ENCODE assay signal across 18 cellular contexts in genomic region chr12:70247653-70248199, GRCh38. TPM values are rescaled to one million over a fixed set of nuclear protein-coding genes. Genes with fewer than 3 reads are reported as not detected.
DNase-seq lines count a peak whose midpoint lies in the region; ATAC-seq, FAIRE-seq and TF ChIP-seq lines count a peak whose summit lies in the region.
"Had no signal": no experiment of that assay in that cellular context is flagged by ENCODE, and none has a peak within 500 bp of the region (broad histone marks: within the 10 kb centered on the region; RNA-seq: fewer than 3 reads in every experiment).

No MANE protein-coding gene starts in this region.

- in situ Hi-C loops in GM12878 (cut with MboI): loop anchor here (10.0 kb wide), 1 partner anchor 503 kb away; no protein-coding TSS in a partner anchor

- no peak overlapping the region for H3K4me3 ChIP-seq in CD8-positive, alpha-beta T cell (ENCODE audit: low read depth, low read length)
- no peak overlapping the region for H3K4me3 ChIP-seq in HEK293 (ENCODE audit: low read depth, low read length)
- H3K4me3 ChIP-seq in GM12878: no peak overlapping the region
- H3K4me3 ChIP-seq: suprapubic skin had no signal

- intact Hi-C loops in CD8-positive, alpha-beta T cell (cut with DNase I, micrococcal nuclease): loop anchor here (2.0 to 10.0 kb wide), 3 partner anchors 21 to 893 kb away; partner anchors contain the start of genes CCT2 (in 1 of the 2) and YEATS4 (in 1 of the 2)
- intact Hi-C loops in GM12878 (cut with micrococcal nuclease; ENCODE audit: unreplicated experiment): loop anchor here (1.0 to 10.0 kb wide), 2 partner anchors 70 to 503 kb away; no protein-coding TSS in a partner anchor
- intact Hi-C loops in head of caudate nucleus (cut with DNase I): no loop called here

- SMC1A ChIA-PET in GM12878 (lab: Charles Lee; ENCODE audit: uncharacterized antibody, unreplicated experiment): interaction anchor here (0.8 to 1.4 kb wide), 4 partner anchors 11 to 116 kb away, joined by 3 read pairs; no protein-coding TSS in a partner anchor

- H3K27me3 Mint-ChIP-seq in CD8-positive, alpha-beta T cell (ENCODE audit: low read depth): no peaks in the 10 kb centered on the region
- no peaks in the 10 kb centered on the region for H3K27me3 Mint-ChIP-seq in natural killer cell treated with Interleukin-12 subunit alpha and Interleukin-12 subunit beta and Interleukin-15 and Interleukin-18, amount 100 ng/mL, for 72 hours

- no peak overlapping the region for H3K9ac ChIP-seq in GM12878 (ENCODE audit: control insufficient read depth, insufficient read depth, low read length)

- H3K27ac ChIP-seq in CD8-positive, alpha-beta T cell (ENCODE audit: low read depth, low read length): no peak overlapping the region
- H3K27ac ChIP-seq in HEK293 (ENCODE audit: extremely low read depth, low read depth, low read length): no peak overlapping the region
- H3K27ac ChIP-seq in GM12878 (ENCODE audit: control insufficient read depth, insufficient read depth): no peak overlapping the region
- H3K27ac ChIP-seq: suprapubic skin had no signal

- no peaks in the 10 kb centered on the region for H3K9me3 ChIP-seq in CD8-positive, alpha-beta T cell (ENCODE audit: low read length)
- H3K9me3 ChIP-seq in HEK293 (ENCODE audit: control insufficient read depth, insufficient read depth, low read depth, low read length): no peaks in the 10 kb centered on the region
- H3K9me3 ChIP-seq in GM12878 (replicated peaks; ENCODE audit: control insufficient read depth, insufficient read depth, low read length): no peaks in the 10 kb centered on the region
- H3K9me3 ChIP-seq: BE2C, suprapubic skin had no signal

- 95% methylated on average over 2 of the region's 2 CpGs for WGBS in GM12878 (ENCODE audit: insufficient coverage, insufficient replicate concordance, low lambda C conversion rate, missing lambda C conversion rate)

- H3K79me2 ChIP-seq in GM12878 (ENCODE audit: control insufficient read depth, insufficient read depth, low read length): peaks cover 98% of the 10 kb centered on the region

- POLR2A ChIA-PET in CD8-positive, alpha-beta T cell (lab: Charles Lee): interaction anchor here (1.3 kb wide), 1 partner anchor 119 kb away, joined by 3 read pairs; the partner anchor contains the start of gene KCNMB4
- POLR2A ChIA-PET in HEK293 (lab: Yijun Ruan, JAX): no interaction called here
- POLR2A ChIA-PET in GM12878 (lab: Charles Lee): no interaction called here

- peak overlapping the region; percentile 1 for H3K27ac Mint-ChIP-seq in CD8-positive, alpha-beta T cell
- H3K27ac Mint-ChIP-seq in natural killer cell treated with Interleukin-12 subunit alpha and Interleukin-12 subunit beta and Interleukin-15 and Interleukin-18, amount 100 ng/mL, for 72 hours: no peak overlapping the region
- H3K27ac Mint-ChIP-seq: activated naive CD4-positive, alpha-beta T cell treated with anti-CD3 and anti-CD28 coated beads for 36 hours had no signal

- CTCF ChIA-PET in CD8-positive, alpha-beta T cell (lab: Charles Lee): no interaction called here
- CTCF ChIA-PET in HEK293 (lab: Yijun Ruan, JAX): interaction anchor here (1.1 kb wide), 1 partner anchor 14 kb away, joined by 3 read pairs; no protein-coding TSS in a partner anchor
- CTCF ChIA-PET in GM12878 (lab: Yijun Ruan, JAX): no interaction called here

- no peaks in the 10 kb centered on the region for H3K9me3 Mint-ChIP-seq in CD8-positive, alpha-beta T cell
- no peaks in the 10 kb centered on the region for H3K9me3 Mint-ChIP-seq in natural killer cell treated with Interleukin-12 subunit alpha and Interleukin-12 subunit beta and Interleukin-15 and Interleukin-18, amount 100 ng/mL, for 72 hours
- H3K9me3 Mint-ChIP-seq: activated naive CD4-positive, alpha-beta T cell treated with anti-CD3 and anti-CD28 coated beads for 36 hours had no signal

- no peak for TF ChIP-seq RAD21 in GM12878 (IDR thresholded peaks at IDR 0.05; ENCODE audit: insufficient read depth, low read depth, low read length)

- BruUV-seq in GM12878 (replicated peaks; lab: Mats Ljungman, UMichigan): no TSS peak

- peak overlapping the region; percentile 28; the same call in 1 of the 2 replicates for H3K4me2 ChIP-seq in GM12878 (ENCODE audit: control insufficient read depth, insufficient read depth)

- DNase-seq in CD8-positive, alpha-beta T cell: no peak
- DNase-seq in GM12878 (ENCODE audit: low read depth, low spot score) (no peak), T-helper 2 cell (no peak), head of caudate nucleus (no peak)
- no peak for DNase-seq in natural killer cell treated with Interleukin-12 subunit alpha and Interleukin-12 subunit beta and Interleukin-15 and Interleukin-18, amount 100 ng/mL, for 72 hours (ENCODE audit: low spot score)
- DNase-seq: activated naive CD4-positive, alpha-beta T cell treated with anti-CD3 and anti-CD28 coated beads for 36 hours; BE2C; EL; glutamatergic neuron; kidney; posterior cingulate gyrus had no signal

- no peak overlapping the region for H2AFZ ChIP-seq in GM12878 (ENCODE audit: control insufficient read depth, low read depth, low read length)

- RAD21 ChIA-PET in GM12878 (lab: Charles Lee; ENCODE audit: unreplicated experiment): no interaction called here

- no peak for FAIRE-seq in GM12878 (lab: Jason Lieb, UNC)
- FAIRE-seq: endometrium, kidney, TTC549 had no signal

- H3K27me3 ChIP-seq in CD8-positive, alpha-beta T cell (ENCODE audit: insufficient read depth, low read length): no peaks in the 10 kb centered on the region
- no peaks in the 10 kb centered on the region for H3K27me3 ChIP-seq in GM12878 (replicated peaks in 1 of 2; ENCODE audit: control insufficient read depth in 2 of 2, insufficient read depth in 2 of 2, low read length in 1 of 2)
- H3K27me3 ChIP-seq: BE2C, suprapubic skin had no signal

- peaks cover 79% of the 10 kb centered on the region for H3K4me1 Mint-ChIP-seq in CD8-positive, alpha-beta T cell (ENCODE audit: low read depth)
- H3K4me1 Mint-ChIP-seq in natural killer cell treated with Interleukin-12 subunit alpha and Interleukin-12 subunit beta and Interleukin-15 and Interleukin-18, amount 100 ng/mL, for 72 hours (ENCODE audit: low read depth in 2 of 2): peaks cover 45 to 51% of the 10 kb centered on the region in 2 donors

- TF ChIP-seq EP300 in GM12878 (IDR thresholded peaks at IDR 0.05; ENCODE audit: borderline replicate concordance in 1 of 2, control insufficient read depth in 1 of 2, low read depth in 2 of 2, low read length in 2 of 2): no peak

- H3K36me3 Mint-ChIP-seq in CD8-positive, alpha-beta T cell: peaks cover 39% of the 10 kb centered on the region
- peaks cover 12% of the 10 kb centered on the region for H3K36me3 Mint-ChIP-seq in natural killer cell treated with Interleukin-12 subunit alpha and Interleukin-12 subunit beta and Interleukin-15 and Interleukin-18, amount 100 ng/mL, for 72 hours

- TF ChIP-seq CTCF in CD8-positive, alpha-beta T cell (IDR thresholded peaks at IDR 0.05): no peak
- TF ChIP-seq CTCF in HEK293 (tag by site-specific recombination; IDR thresholded peaks at IDR 0.05) (no peak), GM12878 (IDR thresholded peaks at IDR 0.05 in 2 of 3, conservative IDR thresholded peaks at IDR 0.05 in 1 of 3; ENCODE audit: control insufficient read depth in 2 of 3, extremely low read depth in 1 of 3, insufficient read depth in 1 of 3, low read depth in 3 of 3, low read length in 3 of 3) (no peak)

- no peaks in the 10 kb centered on the region for H3K36me3 ChIP-seq in CD8-positive, alpha-beta T cell (ENCODE audit: insufficient read depth, low read length)
- H3K36me3 ChIP-seq in HEK293 (ENCODE audit: control insufficient read depth in 2 of 2, insufficient read depth in 1 of 2, low read length in 2 of 2): peaks cover 0 to 4% of the 10 kb centered on the region in 2 experiments; a peak in 1 of 3 replicates
- no peaks in the 10 kb centered on the region; a peak in 1 of 4 replicates for H3K36me3 ChIP-seq in GM12878 (ENCODE audit: control insufficient read depth in 2 of 2, insufficient read depth in 2 of 2, low read length in 1 of 2)
- H3K36me3 ChIP-seq: suprapubic skin had no signal

- H3K4me3 Mint-ChIP-seq in CD8-positive, alpha-beta T cell: peak overlapping the region; percentile 16
- H3K4me3 Mint-ChIP-seq in natural killer cell treated with Interleukin-12 subunit alpha and Interleukin-12 subunit beta and Interleukin-15 and Interleukin-18, amount 100 ng/mL, for 72 hours: peak overlapping the region; percentile 1
- H3K4me3 Mint-ChIP-seq: activated naive CD4-positive, alpha-beta T cell treated with anti-CD3 and anti-CD28 coated beads for 36 hours had no signal

- TF ChIP-seq POLR2A in GM12878 (IDR thresholded peaks at IDR 0.05; ENCODE audit: low read depth, low read length): no peak

- ATAC-seq in CD8-positive, alpha-beta T cell: no peak
- ATAC-seq in GM12878 (no peak), HG02610 (IDR thresholded peaks at IDR 0.05; ENCODE audit: unreplicated experiment) (no peak), HG03571 (IDR thresholded peaks at IDR 0.05; ENCODE audit: unreplicated experiment) (no peak)
- no peak for ATAC-seq in natural killer cell treated with Interleukin-12 subunit alpha and Interleukin-12 subunit beta and Interleukin-15 and Interleukin-18, amount 100 ng/mL, for 72 hours
- ATAC-seq: HCT116 had no signal

- H3K4me1 ChIP-seq in CD8-positive, alpha-beta T cell (ENCODE audit: insufficient read depth, low read length): peaks cover 60% of the 10 kb centered on the region
- H3K4me1 ChIP-seq in HEK293 (ENCODE audit: control insufficient read depth, insufficient read depth, low read length): peaks cover 36% of the 10 kb centered on the region
- no peaks in the 10 kb centered on the region for H3K4me1 ChIP-seq in GM12878 (ENCODE audit: control insufficient read depth, insufficient read depth, low read length)
- H3K4me1 ChIP-seq: BE2C had no signal

- no peaks in the 10 kb centered on the region for H4K20me1 ChIP-seq in GM12878 (ENCODE audit: control insufficient read depth, insufficient read depth)

RNA-seq across cellular contexts. Expression of gene CNOT2, which starts 4.5 kb away (rescaled TPM):
- total RNA-seq in CD8-positive, alpha-beta T cell: 100 to 1,000 TPM; 154 to 158 TPM
- 699 and 744 TPM in 2 replicates for total RNA-seq in GM12878 (2013; cell fraction: nucleolus; rRNA removed)
- total RNA-seq in GM12878 (2014; rRNA removed) (75.3 and 97.4 TPM in 2 replicates), GM12878 (2014; rRNA removed; fragmentation: Illumina TruSeq; extraction: Trizol) (127 and 131 TPM in 2 replicates), GM12878 (2021) (48.2 and 55.1 TPM in 2 replicates)
- polyA plus RNA-seq in GM12878 (2011; ENCODE audit: low read depth): 30.1 TPM
- polyA plus RNA-seq in GM12878 (2011; rRNA removed) (98.5 and 103 TPM in 2 replicates), GM12878 (2014; fragmentation: Illumina TruSeq; extraction: Trizol) (89.4 and 104 TPM in 2 replicates), GM12878 (2014; fragmentation: Nextera tagmentation; extraction: Ambion mirVana) (10 to 100 TPM; 37.9 to 55.4 TPM), GM12878 (2014; rRNA removed) (54.3 and 71.9 TPM in 2 replicates), GM12878 (2016; fragmentation: Nextera tagmentation; extraction: Ambion mirVana) (100 to 1,000 TPM in 1 of 2 experiments, 10 to 100 TPM in 1; 92.1 to 102 TPM)
- 79.0 and 85.4 TPM in 2 replicates for polyA plus RNA-seq in GM12878 (2011; cell fraction: cytosol; rRNA removed)
- 122 and 139 TPM in 2 replicates for polyA plus RNA-seq in GM12878 (2011; cell fraction: nucleus; rRNA removed)
- 50.7 and 52.9 TPM in 2 replicates for polyA plus RNA-seq in GM12878 (2012)
- polyA minus RNA-seq in GM12878 (2011; rRNA and poly(A)+ RNA removed): 121 and 190 TPM in 2 replicates
- 34.2 and 49.6 TPM in 2 replicates for polyA minus RNA-seq in GM12878 (2011; cell fraction: cytosol; rRNA and poly(A)+ RNA removed)
- 184 and 272 TPM in 2 replicates for polyA minus RNA-seq in GM12878 (2011; cell fraction: nucleus; rRNA and poly(A)+ RNA removed)
- total RNA-seq in natural killer cell treated with Interleukin-12 subunit alpha and Interleukin-12 subunit beta and Interleukin-15 and Interleukin-18, amount 100 ng/mL, for 72 hours: 10 to 100 TPM; 74.1 to 82.9 TPM
